ENCODE assay signal across 26 cellular contexts in genomic region chr7:82275342-82275741, GRCh38.
DNase-seq lines count a peak whose midpoint lies in the region; ATAC-seq and TF ChIP-seq lines count a peak whose summit lies in the region.
"Had no signal": no experiment of that assay in that cellular context is flagged by ENCODE, and none has a peak within 500 bp of the region (broad histone marks: within the 10 kb centered on the region; RNA-seq: fewer than 3 reads in every experiment).

No MANE protein-coding gene starts in this region.

- peaks cover 0 to 10% (median 0%) of the 10 kb centered on the region in 4 donors for H3K4me1 ChIP-seq in tibial artery
- H3K4me1 ChIP-seq: A549, right atrium auricular region, testis had no signal

- H3K36me3 ChIP-seq in tibial artery = no peaks in the 10 kb centered on the region
- H3K36me3 ChIP-seq: neutrophil, right atrium auricular region had no signal

- H3K27me3 ChIP-seq in tibial artery = no peaks in the 10 kb centered on the region
- H3K27me3 ChIP-seq: neutrophil, right atrium auricular region, testis had no signal

- intact Hi-C loops in tibial artery (cut with DNase I; ENCODE audit: low total_unique reads) = no loop called here

- no peak for ATAC-seq in HG02981 (IDR thresholded peaks at IDR 0.05; ENCODE audit: unreplicated experiment)
- no peak for ATAC-seq in GM21619 (IDR thresholded peaks at IDR 0.05; ENCODE audit: unreplicated experiment)
- ATAC-seq: A549; Right ventricle myocardium inferior; stimulated activated naive CD8-positive, alpha-beta T cell treated with anti-CD3 and anti-CD28 coated beads, Interleukin-15, Interleukin-2, amounts not matched to agents 100 U/mL and 50 U/mL, for 24 hours had no signal

- no peak overlapping the region for H3K27ac ChIP-seq in tibial artery
- no peak overlapping the region for H3K27ac ChIP-seq in substantia nigra (ENCODE audit: low read depth, low read length, poor library complexity, severe bottlenecking)
- H3K27ac ChIP-seq: A549, neutrophil, right atrium auricular region, testis had no signal

- H3K4me3 ChIP-seq in tibial artery = no peak overlapping the region
- H3K4me3 ChIP-seq: A549, right atrium auricular region, testis had no signal

- DNase-seq in COR-L47 (lab: John Stamatoyannopoulos, UW) = peak; percentile 93
- peak in 2 of 3 experiments; percentile 82 to 99 for DNase-seq in NCI-H1417 (lab: John Stamatoyannopoulos, UW)
- peak; percentile 99 for DNase-seq in NCI-H2227 treated with DMSO at 0.1 percent for 48 hours (lab: John Stamatoyannopoulos, UW)
- peak; percentile 30 for DNase-seq in SK-N-DZ (ENCODE audit: low spot score)
- no peak for DNase-seq in tibial artery
- DNase-seq in substantia nigra (lab: John Stamatoyannopoulos, UW) = no peak
- DNase-seq: activated CD4-positive, alpha-beta memory T cell treated with anti-CD3 and anti-CD28 coated beads for 36 hours; activated CD4-positive, alpha-beta T cell treated with anti-CD3 and anti-CD28 coated beads for 1 hour; activated naive CD4-positive, alpha-beta T cell treated with Interleukin-2 at 50 U/mL for 16 hours; AML-193; CD4-positive, alpha-beta T cell; cerebellar nuclear complex; foreskin melanocyte; GOT3; HFFc6; posterior cingulate gyrus; stimulated activated CD4-positive, alpha-beta T cell treated with anti-CD3 and anti-CD28 coated beads, Interleukin-1b, Interleukin-23, amount 100 ng/mL, for 48 hours; stimulated activated naive CD8-positive, alpha-beta T cell treated with anti-CD3 and anti-CD28 coated beads, Interleukin-15, Interleukin-2, amounts not matched to agents 100 U/mL and 50 U/mL, for 24 hours; T-helper 2 cell; testis had no signal

- no peaks in the 10 kb centered on the region for H3K9me3 ChIP-seq in tibial artery
- H3K9me3 ChIP-seq: A549, neutrophil, right atrium auricular region, testis had no signal

- TF ChIP-seq CTCF in tibial artery (IDR thresholded peaks at IDR 0.05) = no peak

Comparison
In these comparisons a context has a peak if more than half of its experiments do, and no peak if none do; other contexts are left out.
1. DNase-seq: peak in COR-L47 (single experiment), NCI-H1417 (2 of 3), NCI-H2227 treated with DMSO at 0.1 percent for 48 hours (single experiment) and SK-N-DZ (single experiment); none in tibial artery (0 of 2) and substantia nigra (0 of 49).